Comparison of ENCODE assay signal across 22 cellular contexts in genomic region chr17:74404218-74404617, GRCh38. TPM values are rescaled to one million over a fixed set of nuclear protein-coding genes. Genes with fewer than 3 reads are reported as not detected.
DNase-seq lines count a peak whose midpoint lies in the region; ATAC-seq and TF ChIP-seq lines count a peak whose summit lies in the region.
"Had no signal": no experiment of that assay in that cellular context is flagged by ENCODE, and none has a peak within 500 bp of the region (broad histone marks: within the 10 kb centered on the region; RNA-seq: fewer than 3 reads in every experiment).

No MANE protein-coding gene starts in this region.

- TF ChIP-seq POLR2A in gastroesophageal sphincter (IDR thresholded peaks at IDR 0.05) = no peak

- TF ChIP-seq EP300 in gastroesophageal sphincter (IDR thresholded peaks at IDR 0.05) = no peak

- H3K79me2 ChIP-seq in neural progenitor cell (ENCODE audit: low read depth) = no peaks in the 10 kb centered on the region

- in situ Hi-C loops in GM13977 (cut with MboI; ENCODE audit: low pct_unique_long_range_greater_than_20kb, low sequenced_read_pairs, unreplicated experiment) = no loop called here

- H4K20me1 ChIP-seq in neural progenitor cell (ENCODE audit: low read depth) = no peaks in the 10 kb centered on the region

- no peaks in the 10 kb centered on the region for H3K36me3 Mint-ChIP-seq in neural progenitor cell

- no peak overlapping the region for H3K4me3 Mint-ChIP-seq in neural progenitor cell
- H3K4me3 Mint-ChIP-seq: CD4-positive, alpha-beta T cell had no signal

- DNase-seq in NT2/D1 (ENCODE audit: low read depth, low spot score) (peak; percentile 47), neural progenitor cell (ENCODE audit: low spot score) (peak; percentile 30), NCI-H1417 treated with DMSO at 0.1 percent for 48 hours (lab: John Stamatoyannopoulos, UW) (no peak), ascending aorta (ENCODE audit: low spot score in 2 of 2) (no peak), GM13977 (ENCODE audit: low spot score) (no peak)
- DNase-seq: Caco-2; CD4-positive, alpha-beta T cell; DMS153; KBM-7; NCI-H1105; NCI-H1694; NCI-H2081 treated with DMSO at 0.1 percent for 48 hours; NCI-H748 treated with DMSO at 0.1 percent for 48 hours; NK-92 treated with Interleukin-12 subunit alpha and Interleukin-12 subunit beta, amount 100 ng/mL, for 24 hours; Right ventricle myocardium superior had no signal

- H3K4me3 ChIP-seq in NT2/D1 (ENCODE audit: insufficient read length, low read depth) (peak overlapping the region; percentile 16), iPS-20b (ENCODE audit: low read length) (peak overlapping the region; percentile 45; the same call in 1 of the 2 replicates), neural progenitor cell (no peak overlapping the region), ascending aorta (no peak overlapping the region), gastroesophageal sphincter (no peak overlapping the region)
- H3K4me3 ChIP-seq: A549, GM12878 had no signal

- intact Hi-C loops in ascending aorta (cut with DNase I) = no loop called here

- H3K9me3 Mint-ChIP-seq in neural progenitor cell = no peaks in the 10 kb centered on the region
- H3K9me3 Mint-ChIP-seq: CD4-positive, alpha-beta T cell had no signal

- no peak for ATAC-seq in gastroesophageal sphincter
- ATAC-seq: A549, GM12878 had no signal

- peak overlapping the region; percentile 43 for H3K4me2 ChIP-seq in neural progenitor cell
- H3K4me2 ChIP-seq: A549 had no signal

- 60% methylated on average over 1 of the region's 7 CpGs; no CpG with 5 or more reads in 1 of the 2 donors for WGBS in gastroesophageal sphincter (ENCODE audit: low coverage in 1 of 2), 2 donors

- H3K27ac ChIP-seq in iPS-20b (ENCODE audit: low read length) (no peak overlapping the region), neural progenitor cell (no peak overlapping the region), ascending aorta (no peak overlapping the region), gastroesophageal sphincter (no peak overlapping the region)

- TF ChIP-seq CTCF in neural progenitor cell (IDR thresholded peaks at IDR 0.05) (no peak), ascending aorta (IDR thresholded peaks at IDR 0.05) (no peak), GM13977 (IDR thresholded peaks at IDR 0.05; ENCODE audit: extremely low read depth, insufficient read depth, missing control alignments) (no peak), gastroesophageal sphincter (IDR thresholded peaks at IDR 0.05) (no peak)

- peak overlapping the region; percentile 25; the same call in 1 of the 2 replicates for H3K9ac ChIP-seq in ES-I3 (ENCODE audit: low read depth, low read length)
- H3K9ac ChIP-seq in NT2/D1 (ENCODE audit: insufficient read length, low read depth) = peak overlapping the region; percentile 71
- peak overlapping the region; percentile 2; the same call in 1 of the 2 replicates for H3K9ac ChIP-seq in iPS-20b (ENCODE audit: low read depth, low read length)
- H3K9ac ChIP-seq in neural progenitor cell = no peak overlapping the region

- H3K36me3 ChIP-seq in ES-I3 (ENCODE audit: insufficient read depth, low read length) (no peaks in the 10 kb centered on the region), NT2/D1 (ENCODE audit: insufficient read depth, insufficient read length, low read length) (no peaks in the 10 kb centered on the region), iPS-20b (ENCODE audit: insufficient read depth, low read depth, low read length) (no peaks in the 10 kb centered on the region), neural progenitor cell (no peaks in the 10 kb centered on the region), ascending aorta (no peaks in the 10 kb centered on the region), gastroesophageal sphincter (no peaks in the 10 kb centered on the region)

- H3K4me1 Mint-ChIP-seq in neural progenitor cell = peaks cover 15% of the 10 kb centered on the region

- H3K27me3 ChIP-seq in NT2/D1 (ENCODE audit: insufficient read depth, insufficient read length) (no peaks in the 10 kb centered on the region), iPS-20b (ENCODE audit: insufficient read depth, low read length) (no peaks in the 10 kb centered on the region), neural progenitor cell (no peaks in the 10 kb centered on the region), ascending aorta (no peaks in the 10 kb centered on the region), gastroesophageal sphincter (peaks cover 23% of the 10 kb centered on the region)

- H3K27ac Mint-ChIP-seq in neural progenitor cell = peak overlapping the region; percentile 60
- H3K27ac Mint-ChIP-seq: CD4-positive, alpha-beta T cell had no signal

- H3K4me1 ChIP-seq in ES-I3 (ENCODE audit: insufficient read depth, low read length) (peaks cover 14% of the 10 kb centered on the region), NT2/D1 (ENCODE audit: insufficient read depth, insufficient read length) (peaks cover 13% of the 10 kb centered on the region), iPS-20b (ENCODE audit: insufficient read depth, low read length) (peaks cover 16% of the 10 kb centered on the region), neural progenitor cell (peaks cover 14% of the 10 kb centered on the region), ascending aorta (no peaks in the 10 kb centered on the region), gastroesophageal sphincter (no peaks in the 10 kb centered on the region)
- H3K4me1 ChIP-seq: Caco-2 had no signal

- peak overlapping the region; percentile 81 for H2AFZ ChIP-seq in neural progenitor cell (replicated peaks)

- H3F3A ChIP-seq in neural progenitor cell (ENCODE audit: low read depth) = no peaks in the 10 kb centered on the region

- H3K27me3 Mint-ChIP-seq in neural progenitor cell (ENCODE audit: insufficient read depth, low read depth) = peaks cover 4% of the 10 kb centered on the region

- H3K9me3 ChIP-seq in ES-I3 (ENCODE audit: control insufficient read depth, insufficient read depth, low read length) (no peaks in the 10 kb centered on the region), NT2/D1 (ENCODE audit: insufficient read depth, low read length) (no peaks in the 10 kb centered on the region), iPS-20b (ENCODE audit: insufficient read depth, low read depth, low read length) (no peaks in the 10 kb centered on the region), neural progenitor cell (ENCODE audit: low read depth) (no peaks in the 10 kb centered on the region), ascending aorta (no peaks in the 10 kb centered on the region), gastroesophageal sphincter (no peaks in the 10 kb centered on the region)
- H3K9me3 ChIP-seq: A549, Caco-2 had no signal

RNA-seq across cellular contexts. Expression of gene GPRC5C, which starts 27.7 kb away (rescaled TPM):
- 13.5 and 42.0 TPM in 2 replicates for total RNA-seq in neural progenitor cell (ENCODE audit: low replicate concordance)
- total RNA-seq in ascending aorta = 29.1 TPM
- 10 to 100 TPM; 11.3 to 27.2 (median 14.3) TPM for total RNA-seq in gastroesophageal sphincter
- total RNA-seq: CD4-positive, alpha-beta T cell had no signal

RNA-seq across cellular contexts. Expression of gene GPR142, which starts 36.9 kb away (rescaled TPM):
- 0.93 TPM in 1 of 2 replicates, not detected in the other for total RNA-seq in neural progenitor cell (ENCODE audit: low replicate concordance)
- total RNA-seq in ascending aorta = not detected
- total RNA-seq in gastroesophageal sphincter = 1 to 10 TPM in 1 of 4 donors, not detected in 3; 1.1 TPM
- total RNA-seq: Caco-2; CD4-positive, alpha-beta T cell; Daoy; GM12878; OCI-LY7; Right ventricle myocardium superior had no signal

RNA-seq across cellular contexts. Expression of gene BTBD17, which starts 42.5 kb away (rescaled TPM):
- total RNA-seq in neural progenitor cell (ENCODE audit: low replicate concordance) (10.8 and 36.8 TPM in 2 replicates), ascending aorta (not detected), gastroesophageal sphincter (not detected)
- total RNA-seq: Caco-2; CD4-positive, alpha-beta T cell; Daoy; GM12878; OCI-LY7; Right ventricle myocardium superior had no signal

Comparison
In these comparisons a context has a peak if more than half of its experiments do, and no peak if none do; other contexts are left out.
1. DNase-seq: peak in NT2/D1 (single experiment) and neural progenitor cell (single experiment); none in NCI-H1417 treated with DMSO at 0.1 percent for 48 hours (single experiment), ascending aorta (0 of 2) and GM13977 (single experiment).
2. H3K4me3 ChIP-seq: peak in NT2/D1 (single experiment) and iPS-20b (single experiment); none in neural progenitor cell (single experiment), ascending aorta (0 of 2) and gastroesophageal sphincter (0 of 2).
3. RNA of gene BTBD17, which starts 42.5 kb away (total RNA-seq): 10.8 to 36.8 TPM in neural progenitor cell; not detected in ascending aorta (single experiment) and not detected in gastroesophageal sphincter; every median in the first group is over 10 times any median in the second.